ENCODE assay signal across 23 cellular contexts in the genomic region with DNA sequence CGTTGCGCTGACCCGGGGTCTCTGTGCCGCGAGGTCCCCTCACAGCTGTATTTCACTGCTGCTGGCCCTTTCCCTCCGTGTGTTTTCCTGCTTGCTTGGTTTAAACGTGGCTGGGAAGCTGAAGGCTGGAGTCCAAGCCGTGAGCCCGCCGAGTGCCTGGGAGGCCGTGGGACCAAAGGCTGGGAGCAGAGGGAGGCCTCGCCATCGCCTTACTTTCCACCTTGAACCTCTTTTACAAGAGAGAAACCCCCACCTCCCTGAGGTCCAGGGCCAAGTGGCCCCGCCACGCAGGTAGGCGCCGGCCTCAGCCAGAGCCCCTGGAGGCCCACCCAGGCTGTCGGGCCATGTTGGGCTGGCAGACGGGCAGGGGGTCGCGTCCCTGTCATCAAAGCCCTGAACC.
DNase-seq lines count a peak whose midpoint lies in the region; ATAC-seq and TF ChIP-seq lines count a peak whose summit lies in the region.
"Had no signal": no experiment of that assay in that cellular context is flagged by ENCODE, and none has a peak within 500 bp of the region (broad histone marks: within the 10 kb centered on the region; RNA-seq: fewer than 3 reads in every experiment).

No MANE protein-coding gene starts in this region.

- no peak for TF ChIP-seq CTCF in IMR-90 (conservative IDR thresholded peaks at IDR 0.05; ENCODE audit: low read depth, low read length)
- TF ChIP-seq CTCF in left lung (IDR thresholded peaks at IDR 0.05) = no peak
- TF ChIP-seq CTCF in suprapubic skin (IDR thresholded peaks at IDR 0.05) = no peak
- TF ChIP-seq CTCF in A673 (conservative IDR thresholded peaks at IDR 0.05; ENCODE audit: low read depth, low read length) = no peak

- no peak overlapping the region for H2AK9ac ChIP-seq in IMR-90 (replicated peaks; ENCODE audit: low read depth, low read length, poor library complexity)

- H2BK120ac ChIP-seq in IMR-90 (ENCODE audit: low read depth, low read length) = no peak overlapping the region

- ATAC-seq in IMR-90 (ENCODE audit: low read depth) = no peak
- ATAC-seq in left lung = no peak
- no peak for ATAC-seq in GM18873 (IDR thresholded peaks at IDR 0.05; ENCODE audit: low FRiP score, unreplicated experiment)
- no peak for ATAC-seq in GM21423 (IDR thresholded peaks at IDR 0.05; ENCODE audit: unreplicated experiment)
- ATAC-seq: K562; stimulated activated effector memory CD8-positive, alpha-beta T cell treated with anti-CD3 and anti-CD28 coated beads, Interleukin-12 subunit alpha, Interleukin-12 subunit beta, amount 100 ng/mL, for 72 hours had no signal

- no peak overlapping the region for H4K5ac ChIP-seq in IMR-90 (ENCODE audit: low read depth, low read length)

- H3K4me3 Mint-ChIP-seq in activated T-cell treated with anti-CD3 and anti-CD28 coated beads, Interleukin-2, amount 50 U/mL, for 24 hours = no peak overlapping the region
- H3K4me3 Mint-ChIP-seq: activated CD4-positive, alpha-beta T cell treated with anti-CD3 and anti-CD28 coated beads, Interleukin-2, amount 10 ng/mL, durations not matched to agents 24 days and 14 days; activated naive CD4-positive, alpha-beta T cell treated with anti-CD3 and anti-CD28 coated beads, Interleukin-2, amount 50 U/mL, for 24 hours; CD4-positive, CD25-positive, alpha-beta regulatory T cell; immature natural killer cell; stimulated activated effector memory CD8-positive, alpha-beta T cell treated with anti-CD3 and anti-CD28 coated beads, Interleukin-12 subunit alpha, Interleukin-12 subunit beta, amount 100 ng/mL, for 72 hours had no signal

- H2AFZ ChIP-seq in IMR-90 (replicated peaks; ENCODE audit: low read length, poor library complexity) = peak overlapping the region; percentile 29

- 93% methylated on average over 9 of the region's 21 CpGs; no CpG with 5 or more reads in 1 of the 2 experiments for WGBS in IMR-90 (ENCODE audit: extremely low coverage in 2 of 2, insufficient read length in 1 of 2), 2 experiments
- WGBS in suprapubic skin = 95% methylated on average over 21 of the region's 21 CpGs

- H3K79me1 ChIP-seq in IMR-90 (ENCODE audit: low read depth in 1 of 2, low read length in 2 of 2) = no peaks in the 10 kb centered on the region; a peak in 2 of 4 replicates

- no peak overlapping the region for H4K8ac ChIP-seq in IMR-90 (ENCODE audit: low read depth in 2 of 2, low read length in 2 of 2)

- intact Hi-C loops in IMR-90 (cut with micrococcal nuclease) (loop anchor here (2.0 kb wide), 1 partner anchor 329 kb away; no protein-coding TSS in a partner anchor), left lung (cut with DNase I) (no loop called here), A673 (cut with micrococcal nuclease; ENCODE audit: unreplicated experiment) (no loop called here)

- H3K27me3 ChIP-seq in IMR-90 (ENCODE audit: control insufficient read depth, insufficient read depth, low read length) = no peaks in the 10 kb centered on the region
- no peaks in the 10 kb centered on the region for H3K27me3 ChIP-seq in left lung
- H3K27me3 ChIP-seq in suprapubic skin = no peaks in the 10 kb centered on the region
- no peaks in the 10 kb centered on the region for H3K27me3 ChIP-seq in A673 (replicated peaks; ENCODE audit: insufficient read depth, low read depth, low read length, poor library complexity)
- H3K27me3 ChIP-seq: colonic mucosa, neutrophil had no signal

- no peak overlapping the region for H3K9ac ChIP-seq in IMR-90 (ENCODE audit: low read depth, low read length)

- no peaks in the 10 kb centered on the region for H3K4me1 Mint-ChIP-seq in activated T-cell treated with anti-CD3 and anti-CD28 coated beads, Interleukin-2, amount 50 U/mL, for 24 hours (ENCODE audit: low read depth)
- H3K4me1 Mint-ChIP-seq: activated CD4-positive, alpha-beta T cell treated with anti-CD3 and anti-CD28 coated beads, Interleukin-2, amount 10 ng/mL, durations not matched to agents 24 days and 14 days; activated naive CD4-positive, alpha-beta T cell treated with anti-CD3 and anti-CD28 coated beads, Interleukin-2, amount 50 U/mL, for 24 hours; immature natural killer cell; stimulated activated effector memory CD8-positive, alpha-beta T cell treated with anti-CD3 and anti-CD28 coated beads, Interleukin-12 subunit alpha, Interleukin-12 subunit beta, amount 100 ng/mL, for 72 hours had no signal

- no peak overlapping the region for H3K4me2 ChIP-seq in IMR-90 (ENCODE audit: low read depth, low read length)

- no peak for TF ChIP-seq RAD21 in IMR-90 (IDR thresholded peaks at IDR 0.05; ENCODE audit: low read length)

- no peak overlapping the region for H3K14ac ChIP-seq in IMR-90 (replicated peaks; ENCODE audit: low read depth, low read length)

- peaks cover 71% of the 10 kb centered on the region for H3K36me3 Mint-ChIP-seq in activated T-cell treated with anti-CD3 and anti-CD28 coated beads, Interleukin-2, amount 50 U/mL, for 24 hours (ENCODE audit: low read depth)

- H3K9me3 Mint-ChIP-seq in activated T-cell treated with anti-CD3 and anti-CD28 coated beads, Interleukin-2, amount 50 U/mL, for 24 hours = peaks cover 7% of the 10 kb centered on the region
- H3K9me3 Mint-ChIP-seq: activated CD4-positive, alpha-beta T cell treated with anti-CD3 and anti-CD28 coated beads, Interleukin-2, amount 10 ng/mL, durations not matched to agents 24 days and 14 days; activated naive CD4-positive, alpha-beta T cell treated with anti-CD3 and anti-CD28 coated beads, Interleukin-2, amount 50 U/mL, for 24 hours; immature natural killer cell had no signal

- no peak overlapping the region for H4K91ac ChIP-seq in IMR-90 (ENCODE audit: insufficient read depth, low read depth, low read length)

- H3K27me3 Mint-ChIP-seq in activated T-cell treated with anti-CD3 and anti-CD28 coated beads, Interleukin-2, amount 50 U/mL, for 24 hours = no peaks in the 10 kb centered on the region
- H3K27me3 Mint-ChIP-seq: activated CD4-positive, alpha-beta T cell treated with anti-CD3 and anti-CD28 coated beads, Interleukin-2, amount 10 ng/mL, durations not matched to agents 24 days and 14 days; activated naive CD4-positive, alpha-beta T cell treated with anti-CD3 and anti-CD28 coated beads, Interleukin-2, amount 50 U/mL, for 24 hours; CD4-positive, CD25-positive, alpha-beta regulatory T cell; progenitor cell of endocrine pancreas had no signal

- H2BK5ac ChIP-seq in IMR-90 (ENCODE audit: low read depth, low read length, poor library complexity, severe bottlenecking) = no peak overlapping the region

- POLR2A ChIA-PET in IMR-90 (lab: Charles Lee; ENCODE audit: unreplicated experiment) (no interaction called here), A673 (lab: Charles Lee; ENCODE audit: low non-redundant PET) (no interaction called here)

- no peak overlapping the region for H3K4ac ChIP-seq in IMR-90 (ENCODE audit: low read depth, low read length)

- H3K56ac ChIP-seq in IMR-90 (ENCODE audit: extremely low read depth, insufficient read depth, low read length) = no peak overlapping the region

- no peaks in the 10 kb centered on the region for H3K9me3 ChIP-seq in IMR-90 (ENCODE audit: control insufficient read depth, insufficient read depth, low read length)
- no peaks in the 10 kb centered on the region for H3K9me3 ChIP-seq in left lung
- H3K9me3 ChIP-seq in suprapubic skin = no peaks in the 10 kb centered on the region
- H3K9me3 ChIP-seq in A673 (ENCODE audit: low read depth, low read length, poor library complexity, severe bottlenecking) = no peaks in the 10 kb centered on the region
- H3K9me3 ChIP-seq: colonic mucosa, neutrophil had no signal

- BruUV-seq in IMR-90 (replicated peaks; lab: Mats Ljungman, UMichigan) (no TSS peak), A673 (replicated peaks; lab: Mats Ljungman, UMichigan) (no TSS peak)

- TF ChIP-seq POLR2A in IMR-90 (IDR thresholded peaks at IDR 0.05; ENCODE audit: low read depth, low read length) (no peak), suprapubic skin (IDR thresholded peaks at IDR 0.05) (no peak)

- H2BK20ac ChIP-seq in IMR-90 (ENCODE audit: low read depth, low read length) = no peak overlapping the region

- no peak overlapping the region for H2BK15ac ChIP-seq in IMR-90 (ENCODE audit: low read depth, low read length)

- dilution Hi-C loops in IMR-90 (cut with HindIII; ENCODE audit: low sequenced_read_pairs, unreplicated experiment) = no loop called here

- no peak overlapping the region for H3K18ac ChIP-seq in IMR-90 (ENCODE audit: low read depth, low read length)

- H3K36me3 ChIP-seq in IMR-90 (ENCODE audit: control insufficient read depth, insufficient read depth, low read length) (no peaks in the 10 kb centered on the region), left lung (peaks cover 0 to 26% of the 10 kb centered on the region in 2 donors), suprapubic skin (peaks cover 28% of the 10 kb centered on the region), A673 (ENCODE audit: insufficient read depth, low read length, poor library complexity, severe bottlenecking) (no peaks in the 10 kb centered on the region)
- H3K36me3 ChIP-seq: colonic mucosa had no signal

- H3K27ac Mint-ChIP-seq in activated T-cell treated with anti-CD3 and anti-CD28 coated beads, Interleukin-2, amount 50 U/mL, for 24 hours = no peak overlapping the region
- H3K27ac Mint-ChIP-seq: activated CD4-positive, alpha-beta T cell treated with anti-CD3 and anti-CD28 coated beads, Interleukin-2, amount 10 ng/mL, durations not matched to agents 24 days and 14 days; activated naive CD4-positive, alpha-beta T cell treated with anti-CD3 and anti-CD28 coated beads, Interleukin-2, amount 50 U/mL, for 24 hours; immature natural killer cell; progenitor cell of endocrine pancreas; stimulated activated effector memory CD8-positive, alpha-beta T cell treated with anti-CD3 and anti-CD28 coated beads, Interleukin-12 subunit alpha, Interleukin-12 subunit beta, amount 100 ng/mL, for 72 hours had no signal

- no peak overlapping the region for H3K23ac ChIP-seq in IMR-90 (ENCODE audit: low read depth, low read length)

- H3K27ac ChIP-seq in IMR-90 (ENCODE audit: insufficient read depth, low read length) (no peak overlapping the region), left lung (no peak overlapping the region), suprapubic skin (no peak overlapping the region), A673 (ENCODE audit: low read depth, low read length, poor library complexity, severe bottlenecking) (no peak overlapping the region)
- H3K27ac ChIP-seq: colonic mucosa, neutrophil had no signal

- peaks cover 10% of the 10 kb centered on the region for H3K4me1 ChIP-seq in IMR-90 (ENCODE audit: control insufficient read depth, insufficient read depth, low read length)
- H3K4me1 ChIP-seq in left lung = peaks cover 3 to 6% of the 10 kb centered on the region in 2 donors
- H3K4me1 ChIP-seq in suprapubic skin = no peaks in the 10 kb centered on the region
- H3K4me1 ChIP-seq in A673 (ENCODE audit: insufficient read depth, low read length, poor library complexity, severe bottlenecking) = no peaks in the 10 kb centered on the region
- H3K4me1 ChIP-seq: colonic mucosa had no signal

- peaks cover 5% of the 10 kb centered on the region; the same call in 1 of the 2 replicates for H3K9me1 ChIP-seq in IMR-90 (ENCODE audit: insufficient read depth, low read length)

- no peak overlapping the region for H3K4me3 ChIP-seq in IMR-90 (ENCODE audit: insufficient read depth, low read depth, low read length)
- no peak overlapping the region for H3K4me3 ChIP-seq in left lung
- H3K4me3 ChIP-seq in suprapubic skin = no peak overlapping the region
- no peak overlapping the region for H3K4me3 ChIP-seq in A673 (ENCODE audit: low read depth, low read length, poor library complexity, severe bottlenecking)
- H3K4me3 ChIP-seq: colonic mucosa, K562 had no signal

- TF ChIP-seq EP300 in suprapubic skin (IDR thresholded peaks at IDR 0.05) = no peak

- in situ Hi-C loops in IMR-90 (cut with MboI; ENCODE audit: low sequenced_read_pairs) = no loop called here

- DNase-seq in activated T-cell treated with anti-CD3 and anti-CD28 coated beads, Interleukin-2, amount 50 U/mL, for 24 hours = peak; percentile 5
- no peak for DNase-seq in activated T-cell treated with anti-CD3 and anti-CD28 coated beads, Interleukin-2, amount 50 U/mL, for 48 hours
- DNase-seq in IMR-90 = no peak
- DNase-seq in left lung = peak; percentile 21 to 59
- peak; percentile 45 to 74 for DNase-seq in suprapubic skin (ENCODE audit: low spot score in 2 of 2)
- no peak for DNase-seq in A673 (ENCODE audit: low spot score)
- DNase-seq: activated CD4-positive, alpha-beta T cell treated with anti-CD3 and anti-CD28 coated beads, Interleukin-2, amount 10 ng/mL, durations not matched to agents 24 days and 14 days; anterior cingulate cortex; CD4-positive, CD25-positive, alpha-beta regulatory T cell; colonic mucosa; effector CD8-positive, alpha-beta T cell; immature natural killer cell; NCI-H1092; NCI-H1694 treated with DMSO at 0.1 percent for 48 hours; NCI-H82; trophoblast cell had no signal

- CTCF ChIA-PET in IMR-90 (lab: Yijun Ruan, JAX) = no interaction called here
- CTCF ChIA-PET in A673 (lab: Charles Lee) = no interaction called here

- H4K20me1 ChIP-seq in IMR-90 (ENCODE audit: insufficient read depth, low read length) = no peaks in the 10 kb centered on the region

- H2AK5ac ChIP-seq in IMR-90 (ENCODE audit: low read depth, low read length) = no peak overlapping the region

Comparison
In these comparisons a context has a peak if more than half of its experiments do, and no peak if none do; other contexts are left out.
1. DNase-seq: peak in activated T-cell treated with anti-CD3 and anti-CD28 coated beads, Interleukin-2, amount 50 U/mL, for 24 hours (single experiment), left lung (2 of 2) and suprapubic skin (2 of 2); none in activated T-cell treated with anti-CD3 and anti-CD28 coated beads, Interleukin-2, amount 50 U/mL, for 48 hours (0 of 2), IMR-90 (single experiment) and A673 (single experiment).